ENCODE assay signal across 19 cellular contexts in genomic region chr5:149714877-149715502, GRCh38. TPM values are rescaled to one million over a fixed set of nuclear protein-coding genes. Genes with fewer than 3 reads are reported as not detected.
DNase-seq lines count a peak whose midpoint lies in the region; ATAC-seq and TF ChIP-seq lines count a peak whose summit lies in the region.
"Had no signal": no experiment of that assay in that cellular context is flagged by ENCODE, and none has a peak within 500 bp of the region (broad histone marks: within the 10 kb centered on the region; RNA-seq: fewer than 3 reads in every experiment).

No MANE protein-coding gene starts in this region.

- POLR2A ChIA-PET in HEK293 (lab: Yijun Ruan, JAX): interaction anchor here (0.7 kb wide), 1 partner anchor 49 kb away, joined by 6 read pairs; no protein-coding TSS in a partner anchor

- no peaks in the 10 kb centered on the region for H3K36me3 ChIP-seq in HEK293 (ENCODE audit: control insufficient read depth in 2 of 2, insufficient read depth in 1 of 2, low read length in 2 of 2)
- no peaks in the 10 kb centered on the region for H3K36me3 ChIP-seq in esophagus muscularis mucosa
- no peaks in the 10 kb centered on the region for H3K36me3 ChIP-seq in parathyroid adenoma (ENCODE audit: control insufficient read depth, insufficient read depth, low read length)

- H3K36me3 Mint-ChIP-seq in natural killer cell: no peaks in the 10 kb centered on the region

- DNase-seq in amniotic epithelial cell (ENCODE audit: low read depth): peak; percentile 62
- DNase-seq in esophagus muscularis mucosa (ENCODE audit: extremely low spot score): peak; percentile 79
- DNase-seq in SKM-1 treated with dmso at 0.1 percent for 144 hours (lab: John Stamatoyannopoulos, UW; ENCODE audit: unreplicated experiment): no peak
- DNase-seq in natural killer cell: no peak
- DNase-seq in NCI-H2227 (lab: John Stamatoyannopoulos, UW; ENCODE audit: unreplicated experiment): no peak
- DNase-seq: AML-193; Caco-2; CD4-positive, alpha-beta T cell; DMS79; GDM1; GOT3; H9; IMR-90 had no signal

- H3K4me1 Mint-ChIP-seq in natural killer cell: no peaks in the 10 kb centered on the region

- no peak overlapping the region for H3K9ac ChIP-seq in parathyroid adenoma

- TF ChIP-seq CTCF in HEK293 (tag by site-specific recombination; IDR thresholded peaks at IDR 0.05) (no peak), esophagus muscularis mucosa (IDR thresholded peaks at IDR 0.05) (no peak), parathyroid adenoma (IDR thresholded peaks at IDR 0.05) (no peak), natural killer cell (IDR thresholded peaks at IDR 0.05) (no peak)

- intact Hi-C loops in esophagus muscularis mucosa (cut with DNase I): no loop called here
- intact Hi-C loops in natural killer cell (cut with micrococcal nuclease): no loop called here

- H3K9me3 ChIP-seq in HEK293 (ENCODE audit: control insufficient read depth, insufficient read depth, low read depth, low read length): no peaks in the 10 kb centered on the region
- H3K9me3 ChIP-seq in esophagus muscularis mucosa: no peaks in the 10 kb centered on the region
- no peaks in the 10 kb centered on the region for H3K9me3 ChIP-seq in parathyroid adenoma (ENCODE audit: control insufficient read depth, low read length)
- H3K9me3 ChIP-seq: A549 had no signal

- H3K4me3 ChIP-seq in HEK293 (ENCODE audit: low read depth, low read length) (no peak overlapping the region), esophagus muscularis mucosa (no peak overlapping the region), parathyroid adenoma (ENCODE audit: low read depth, low read length) (no peak overlapping the region)
- H3K4me3 ChIP-seq: A549 had no signal

- H3K27me3 Mint-ChIP-seq in natural killer cell (ENCODE audit: low read depth in 2 of 2): peaks cover 10 to 25% of the 10 kb centered on the region in 2 donors

- 84% methylated on average over 7 of the region's 7 CpGs for WGBS in esophagus muscularis mucosa

- no peak for TF ChIP-seq POLR2A in esophagus muscularis mucosa (IDR thresholded peaks at IDR 0.05; ENCODE audit: low read depth)

- H3K4me2 ChIP-seq in parathyroid adenoma (ENCODE audit: low read length): no peak overlapping the region
- H3K4me2 ChIP-seq: A549 had no signal

- no peak overlapping the region for H3K27ac Mint-ChIP-seq in natural killer cell
- H3K27ac Mint-ChIP-seq: CD4-positive, alpha-beta T cell had no signal

- H3K27me3 ChIP-seq in esophagus muscularis mucosa (no peaks in the 10 kb centered on the region), parathyroid adenoma (ENCODE audit: control insufficient read depth, insufficient read depth, low read length) (no peaks in the 10 kb centered on the region)

- no peak for ATAC-seq in natural killer cell
- ATAC-seq in GM21423 (IDR thresholded peaks at IDR 0.05; ENCODE audit: unreplicated experiment): no peak
- ATAC-seq: A549 had no signal

- H3K4me1 ChIP-seq in HEK293 (ENCODE audit: control insufficient read depth, insufficient read depth, low read length): no peaks in the 10 kb centered on the region
- H3K4me1 ChIP-seq in esophagus muscularis mucosa: peaks cover 0 to 4% (median 0%) of the 10 kb centered on the region in 4 donors
- H3K4me1 ChIP-seq in parathyroid adenoma: peaks cover 6% of the 10 kb centered on the region

- CTCF ChIA-PET in HEK293 (lab: Yijun Ruan, JAX): interaction anchor here (0.6 to 1.0 kb wide), 6 partner anchors 11 to 934 kb away, joined by 3 to 4 read pairs (median 3); no protein-coding TSS in a partner anchor

- H3K27ac ChIP-seq in HEK293 (ENCODE audit: extremely low read depth, low read depth, low read length): no peak overlapping the region
- H3K27ac ChIP-seq in esophagus muscularis mucosa (replicated peaks in 1 of 4): no peak overlapping the region
- no peak overlapping the region for H3K27ac ChIP-seq in parathyroid adenoma
- H3K27ac ChIP-seq: 22Rv1, A549, C4-2B had no signal

- H2AFZ ChIP-seq in parathyroid adenoma: peak overlapping the region; percentile 54

- H3K4me3 Mint-ChIP-seq in natural killer cell: no peak overlapping the region
- H3K4me3 Mint-ChIP-seq: CD4-positive, alpha-beta T cell; H9 had no signal

- H3K79me2 ChIP-seq in parathyroid adenoma: no peaks in the 10 kb centered on the region

- TF ChIP-seq EP300 in esophagus muscularis mucosa (IDR thresholded peaks at IDR 0.05): no peak

- no peaks in the 10 kb centered on the region for H3K9me3 Mint-ChIP-seq in natural killer cell
- H3K9me3 Mint-ChIP-seq: CD4-positive, alpha-beta T cell; H9 had no signal

TF ChIP-seq in HEK293, 187 proteins besides CTCF, POLR2A, EP300 and RAD21:
- TF ChIP-seq ZBTB20 (tag by site-specific recombination; IDR thresholded peaks at IDR 0.05) (no peak), ZNF623 (tag by site-specific recombination; IDR thresholded peaks at IDR 0.05) (0 out of 2 replicates have a peak, but pooled peaks have one; percentile 20), GLIS1 (tag by site-specific recombination; IDR thresholded peaks at IDR 0.05) (peak; percentile 21; the same call in 1 of the 2 replicates)

RNA-seq across cellular contexts. Expression of gene PPARGC1B, which starts 15.1 kb away (rescaled TPM):
- total RNA-seq in esophagus muscularis mucosa (10 to 100 TPM in 2 of 4 donors, 1 to 10 TPM in 2; 5.1 to 14.0 (median 9.7) TPM), natural killer cell (1 to 10 TPM; 1.7 to 2.6 (median 2.5) TPM)

Comparison
In these comparisons a context has a peak if more than half of its experiments do, and no peak if none do; other contexts are left out.
1. DNase-seq: peak in amniotic epithelial cell (single experiment) and esophagus muscularis mucosa (single experiment); none in SKM-1 treated with dmso at 0.1 percent for 144 hours (single experiment), natural killer cell (single experiment) and NCI-H2227 (single experiment).